Comparison of ENCODE assay signal across 11 cellular contexts in the genomic region with DNA sequence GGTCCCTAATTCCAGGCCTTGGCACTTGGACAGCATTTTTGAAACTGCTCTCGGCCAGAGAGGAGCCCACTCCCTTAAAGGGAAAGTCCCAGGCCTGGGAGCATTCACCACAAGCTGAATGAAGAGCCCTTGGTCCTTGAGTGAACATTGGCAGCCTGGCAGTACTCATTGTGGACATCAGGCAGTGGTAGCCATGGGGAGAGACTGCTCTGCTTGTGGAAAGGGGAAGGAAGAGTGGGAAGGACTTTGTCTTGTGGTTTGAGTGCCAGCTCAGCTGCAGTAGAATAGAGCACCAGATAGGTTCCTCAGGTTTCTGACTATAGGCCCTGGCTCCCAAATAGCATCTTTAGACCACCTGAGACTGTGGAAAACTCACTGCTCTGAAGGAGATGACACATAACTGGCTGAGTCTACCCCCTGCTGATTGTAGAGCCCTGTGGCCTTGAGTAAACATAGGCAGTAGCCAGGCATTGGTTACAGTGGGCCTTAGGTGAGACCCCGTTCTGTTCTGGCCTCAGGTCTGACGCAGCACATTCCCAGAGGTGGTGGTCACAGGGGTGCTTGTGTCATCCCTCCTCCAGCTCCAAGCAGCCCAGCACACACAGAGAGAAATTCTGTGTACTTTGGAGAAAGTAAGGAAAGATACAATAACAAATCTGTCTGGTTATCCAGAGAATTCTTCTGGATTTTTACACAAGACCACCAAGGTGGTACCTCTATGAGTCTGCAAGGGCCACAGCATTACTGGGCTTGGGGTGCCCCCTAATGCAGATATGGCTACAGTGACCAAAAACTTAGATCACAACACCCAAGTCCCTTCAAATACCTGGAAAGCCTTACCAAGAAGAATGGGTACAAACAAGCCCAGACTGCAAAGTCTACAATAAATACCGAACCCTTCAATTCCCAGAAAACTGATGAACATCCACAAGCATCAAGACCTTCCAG.
DNase-seq lines count a peak whose midpoint lies in the region; ATAC-seq and TF ChIP-seq lines count a peak whose summit lies in the region.
"Had no signal": no experiment of that assay in that cellular context is flagged by ENCODE, and none has a peak within 500 bp of the region (broad histone marks: within the 10 kb centered on the region; RNA-seq: fewer than 3 reads in every experiment).

No MANE protein-coding gene starts in this region.

- H3K4me3 Mint-ChIP-seq in stimulated activated memory B cell treated with anti-CD40 and anti-IgM and Interleukin-4, amounts not matched to agents 10 μg/mL and 1 μg/mL and 100 μg/mL, for 72 hours: no peak overlapping the region
- no peak overlapping the region for H3K4me3 Mint-ChIP-seq in activated naive CD4-positive, alpha-beta T cell treated with anti-CD3 and anti-CD28 coated beads, Interleukin-2, amount 10 ng/mL, durations not matched to agents 7 days and 5 days

- ATAC-seq in stimulated activated memory B cell treated with anti-CD40 and anti-IgM and Interleukin-4, amounts not matched to agents 10 μg/mL and 1 μg/mL and 100 μg/mL, for 72 hours: no peak

- CTCF ChIA-PET in activated naive CD4-positive, alpha-beta T cell treated with anti-CD3 and anti-CD28 coated beads, Interleukin-2, amount 10 ng/mL, durations not matched to agents 7 days and 5 days (lab: Charles Lee): interaction anchor here (0.6 kb wide), 1 partner anchor 50 kb away, joined by 3 read pairs; no protein-coding TSS in a partner anchor

- H3K4me1 Mint-ChIP-seq in stimulated activated memory B cell treated with anti-CD40 and anti-IgM and Interleukin-4, amounts not matched to agents 10 μg/mL and 1 μg/mL and 100 μg/mL, for 72 hours: no peaks in the 10 kb centered on the region
- no peaks in the 10 kb centered on the region for H3K4me1 Mint-ChIP-seq in activated naive CD4-positive, alpha-beta T cell treated with anti-CD3 and anti-CD28 coated beads, Interleukin-2, amount 10 ng/mL, durations not matched to agents 7 days and 5 days

- H3K4me2 ChIP-seq in Loucy (ENCODE audit: low read depth, low read length, poor library complexity, severe bottlenecking) (no peak overlapping the region), osteoblast (ENCODE audit: insufficient read depth, low read length) (no peak overlapping the region)

- intact Hi-C loops in dorsolateral prefrontal cortex (cut with DNase I): loop anchor here in 1 of 2 donors (2.0 to 10.0 kb wide), 4 partner anchors 101 to 230 kb away; partner anchors contain the start of gene GNAI1

- H3K4me3 ChIP-seq in Loucy (ENCODE audit: low read length, poor library complexity, severe bottlenecking) (no peak overlapping the region), dorsolateral prefrontal cortex (no peak overlapping the region), osteoblast (ENCODE audit: insufficient read depth, low read length) (no peak overlapping the region)
- H3K4me3 ChIP-seq: breast epithelium had no signal

- H3K36me3 ChIP-seq in Loucy (ENCODE audit: insufficient read depth, low read length) (no peaks in the 10 kb centered on the region), osteoblast (ENCODE audit: insufficient read depth, low read length) (no peaks in the 10 kb centered on the region)
- H3K36me3 ChIP-seq: breast epithelium had no signal

- no peaks in the 10 kb centered on the region for H3K9me2 ChIP-seq in Loucy (replicated peaks; ENCODE audit: low read depth, low read length)

- H3K79me2 ChIP-seq in Loucy (ENCODE audit: insufficient read depth, low read length): no peaks in the 10 kb centered on the region
- H3K79me2 ChIP-seq in osteoblast (ENCODE audit: insufficient read depth, low read length): no peaks in the 10 kb centered on the region

- H3K9ac ChIP-seq in Loucy (ENCODE audit: low read depth, low read length, poor library complexity, severe bottlenecking): no peak overlapping the region

- TF ChIP-seq CTCF in Loucy (conservative IDR thresholded peaks at IDR 0.05; ENCODE audit: low read length) (peak; percentile 66), dorsolateral prefrontal cortex (IDR thresholded peaks at IDR 0.05 in 54 of 56, conservative IDR thresholded peaks at IDR 0.05 in 2 of 56; ENCODE audit: low read depth in 1 of 56, partially characterized antibody in 56 of 56) (peak in 53 of 56 donors; percentile 13 to 77 (median 49)), osteoblast (IDR thresholded peaks at IDR 0.05; ENCODE audit: extremely low read depth, low read depth, low read length) (no peak)

- H3K9me3 ChIP-seq in Loucy (ENCODE audit: insufficient read depth, low read depth, low read length): no peaks in the 10 kb centered on the region
- H3K9me3 ChIP-seq in osteoblast (ENCODE audit: low read depth, low read length): no peaks in the 10 kb centered on the region

- no peak overlapping the region for H2AFZ ChIP-seq in Loucy (ENCODE audit: low read length)
- H2AFZ ChIP-seq in osteoblast (ENCODE audit: low read length): no peak overlapping the region

- H3K4me1 ChIP-seq in Loucy (ENCODE audit: insufficient read depth, low read length, poor library complexity, severe bottlenecking) (peaks cover 13% of the 10 kb centered on the region), osteoblast (ENCODE audit: insufficient read depth, low read length) (peaks cover 19% of the 10 kb centered on the region)
- H3K4me1 ChIP-seq: breast epithelium had no signal

- no peaks in the 10 kb centered on the region for H3K27me3 ChIP-seq in Loucy (ENCODE audit: insufficient read depth, low read length, poor library complexity, severe bottlenecking)
- H3K27me3 ChIP-seq in dorsolateral prefrontal cortex: no peaks in the 10 kb centered on the region
- H3K27me3 ChIP-seq in osteoblast (ENCODE audit: insufficient read depth, low read length): no peaks in the 10 kb centered on the region
- H3K27me3 ChIP-seq: breast epithelium had no signal

- H3F3A ChIP-seq in Loucy (ENCODE audit: low read depth): no peaks in the 10 kb centered on the region

- no peaks in the 10 kb centered on the region for H3K27me3 Mint-ChIP-seq in stimulated activated memory B cell treated with anti-CD40 and anti-IgM and Interleukin-4, amounts not matched to agents 10 μg/mL and 1 μg/mL and 100 μg/mL, for 72 hours
- H3K27me3 Mint-ChIP-seq in activated naive CD4-positive, alpha-beta T cell treated with anti-CD3 and anti-CD28 coated beads, Interleukin-2, amount 10 ng/mL, durations not matched to agents 7 days and 5 days: peaks cover 5% of the 10 kb centered on the region

- no peaks in the 10 kb centered on the region for H3K36me3 Mint-ChIP-seq in stimulated activated memory B cell treated with anti-CD40 and anti-IgM and Interleukin-4, amounts not matched to agents 10 μg/mL and 1 μg/mL and 100 μg/mL, for 72 hours
- no peaks in the 10 kb centered on the region for H3K36me3 Mint-ChIP-seq in activated naive CD4-positive, alpha-beta T cell treated with anti-CD3 and anti-CD28 coated beads, Interleukin-2, amount 10 ng/mL, durations not matched to agents 7 days and 5 days

- H3K27ac ChIP-seq in dorsolateral prefrontal cortex (peak overlapping the region in 5 of 59 donors; percentile 4 to 18 (median 14)), osteoblast (ENCODE audit: low read depth, low read length) (peak overlapping the region; percentile 54)
- H3K27ac ChIP-seq: breast epithelium, HL-60 had no signal

- peaks cover 9% of the 10 kb centered on the region for H3K9me3 Mint-ChIP-seq in stimulated activated memory B cell treated with anti-CD40 and anti-IgM and Interleukin-4, amounts not matched to agents 10 μg/mL and 1 μg/mL and 100 μg/mL, for 72 hours
- peaks cover 4% of the 10 kb centered on the region for H3K9me3 Mint-ChIP-seq in activated naive CD4-positive, alpha-beta T cell treated with anti-CD3 and anti-CD28 coated beads, Interleukin-2, amount 10 ng/mL, durations not matched to agents 7 days and 5 days

- no peaks in the 10 kb centered on the region for H4K20me1 ChIP-seq in Loucy (ENCODE audit: insufficient read depth, low read length, poor library complexity, severe bottlenecking)
- no peaks in the 10 kb centered on the region for H4K20me1 ChIP-seq in osteoblast (ENCODE audit: insufficient read depth, low read length)

- DNase-seq in GDM1 (lab: John Stamatoyannopoulos, UW) (peak; percentile 40), dorsolateral prefrontal cortex (peak in 6 of 10 donors; percentile 21 to 62 (median 44)), osteoblast (ENCODE audit: insufficient read length, low spot score, missing footprints) (peak; percentile 15)
- DNase-seq in activated CD4-positive, alpha-beta T cell treated with anti-CD3 and anti-CD28 coated beads, Interleukin-2, amount 50 U/mL, for 48 hours: no peak
- DNase-seq in activated naive CD4-positive, alpha-beta T cell treated with anti-CD3 and anti-CD28 coated beads, Interleukin-2, amount 10 ng/mL, durations not matched to agents 7 days and 5 days: no peak
- DNase-seq: foreskin melanocyte, NCI-H1930 had no signal

- H3K27ac Mint-ChIP-seq in stimulated activated memory B cell treated with anti-CD40 and anti-IgM and Interleukin-4, amounts not matched to agents 10 μg/mL and 1 μg/mL and 100 μg/mL, for 72 hours: no peak overlapping the region
- H3K27ac Mint-ChIP-seq in activated naive CD4-positive, alpha-beta T cell treated with anti-CD3 and anti-CD28 coated beads, Interleukin-2, amount 10 ng/mL, durations not matched to agents 7 days and 5 days: no peak overlapping the region

Comparison
In these comparisons a context has a peak if more than half of its experiments do, and no peak if none do; other contexts are left out.
1. DNase-seq: peak in GDM1 (single experiment), dorsolateral prefrontal cortex (6 of 10) and osteoblast (single experiment); none in activated CD4-positive, alpha-beta T cell treated with anti-CD3 and anti-CD28 coated beads, Interleukin-2, amount 50 U/mL, for 48 hours (0 of 2) and activated naive CD4-positive, alpha-beta T cell treated with anti-CD3 and anti-CD28 coated beads, Interleukin-2, amount 10 ng/mL, durations not matched to agents 7 days and 5 days (single experiment).